ENCODE assay signal across 13 cellular contexts in the genomic region with DNA sequence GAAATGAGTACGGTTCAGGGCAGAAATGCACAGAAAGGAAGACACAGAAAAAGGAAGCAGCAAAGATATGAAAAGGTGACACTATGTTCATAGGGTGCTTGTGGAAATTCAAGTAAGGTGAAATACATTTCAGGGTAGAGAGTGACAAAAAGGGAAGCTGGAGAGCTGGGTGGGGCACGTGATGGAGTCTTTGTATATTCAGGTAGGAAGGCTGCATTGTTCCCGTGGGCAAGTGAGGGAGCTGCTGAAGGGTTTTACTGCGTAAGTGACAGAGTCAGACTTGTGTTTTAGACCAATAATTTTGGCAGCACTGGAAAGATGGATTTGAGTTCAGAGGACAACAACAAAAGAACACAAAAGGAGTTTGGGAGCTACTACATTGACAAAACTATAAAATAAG.
"Had no signal": no experiment of that assay in that cellular context is flagged by ENCODE, and none has a peak within 500 bp of the region (broad histone marks: within the 10 kb centered on the region; RNA-seq: fewer than 3 reads in every experiment).

No MANE protein-coding gene starts in this region.

- DNase-seq: activated CD4-positive, alpha-beta T cell treated with anti-CD3 and anti-CD28 coated beads for 48 hours; activated CD8-positive, alpha-beta memory T cell treated with anti-CD3 and anti-CD28 coated beads, Interleukin-2, amount 50 U/mL, for 48 hours; activated CD8-positive, alpha-beta T cell treated with anti-CD3 and anti-CD28 coated beads, Interleukin-2, amount 10 ng/mL, durations not matched to agents 7 days and 5 days; activated naive CD4-positive, alpha-beta T cell treated with anti-CD3 and anti-CD28 coated beads for 36 hours; hippocampal formation; naive B cell; right cardiac atrium; stomach had no signal

- H3K9me3 Mint-ChIP-seq: activated naive CD4-positive, alpha-beta T cell treated with anti-CD3 and anti-CD28 coated beads for 36 hours; central memory CD8-positive, alpha-beta T cell; dendritic cell treated with granulocyte-macrophage colony-stimulating factor and Interleukin-4, amounts not matched to agents 40 ng/mL and 50 ng/mL, for 4 days; naive B cell had no signal

- H3K36me3 Mint-ChIP-seq: naive B cell had no signal

- H3K27me3 ChIP-seq: stomach, vagina had no signal

- H3K4me3 Mint-ChIP-seq: activated CD8-positive, alpha-beta T cell treated with anti-CD3 and anti-CD28 coated beads, Interleukin-2, amount 10 ng/mL, durations not matched to agents 7 days and 5 days; activated naive CD4-positive, alpha-beta T cell treated with anti-CD3 and anti-CD28 coated beads for 36 hours; central memory CD8-positive, alpha-beta T cell; dendritic cell treated with granulocyte-macrophage colony-stimulating factor and Interleukin-4, amounts not matched to agents 40 ng/mL and 50 ng/mL, for 4 days; naive B cell had no signal

- H3K27me3 Mint-ChIP-seq: central memory CD8-positive, alpha-beta T cell; dendritic cell treated with granulocyte-macrophage colony-stimulating factor and Interleukin-4, amounts not matched to agents 40 ng/mL and 50 ng/mL, for 4 days; naive B cell had no signal

- H3K4me3 ChIP-seq: stomach, thoracic aorta, vagina had no signal

- H3K27ac ChIP-seq: stomach, thoracic aorta, vagina had no signal

- H3K36me3 ChIP-seq: stomach, thoracic aorta, vagina had no signal

- FAIRE-seq: small intestine had no signal

- H3K27ac Mint-ChIP-seq: activated CD8-positive, alpha-beta T cell treated with anti-CD3 and anti-CD28 coated beads, Interleukin-2, amount 10 ng/mL, durations not matched to agents 7 days and 5 days; activated naive CD4-positive, alpha-beta T cell treated with anti-CD3 and anti-CD28 coated beads for 36 hours; dendritic cell treated with granulocyte-macrophage colony-stimulating factor and Interleukin-4, amounts not matched to agents 40 ng/mL and 50 ng/mL, for 4 days had no signal

- H3K9me3 ChIP-seq: stomach, thoracic aorta, vagina had no signal
